Comparison of ENCODE assay signal across 18 cellular contexts in genomic region chr17:4516740-4517139, GRCh38. TPM values are rescaled to one million over a fixed set of nuclear protein-coding genes. Genes with fewer than 3 reads are reported as not detected.
"Had no signal": no experiment of that assay in that cellular context is flagged by ENCODE, and none has a peak within 500 bp of the region (broad histone marks: within the 10 kb centered on the region; RNA-seq: fewer than 3 reads in every experiment).

No MANE protein-coding gene starts in this region.

- DNase-seq: activated CD4-positive, alpha-beta T cell treated with anti-CD3 and anti-CD28 coated beads, Interleukin-2, amount 50 U/mL, for 4 hours; activated CD4-positive, CD25-positive, alpha-beta regulatory T cell treated with anti-CD3 and anti-CD28 coated beads, Interleukin-2, amount 50 U/mL, for 72 hours; activated naive CD4-positive, alpha-beta T cell treated with anti-CD3 and anti-CD28 coated beads for 36 hours; activated naive CD8-positive, alpha-beta T cell treated with anti-CD3 and anti-CD28 coated beads, Interleukin-2, amount 50 U/mL, for 24 hours; cortex of kidney; effector CD8-positive, alpha-beta T cell; hypothalamus; ovary; testis had no signal

- H3K27ac ChIP-seq: ovary, testis had no signal

- H3K27me3 Mint-ChIP-seq: activated naive CD8-positive, alpha-beta T cell treated with anti-CD3 and anti-CD28 coated beads, Interleukin-2, amount 50 U/mL, for 24 hours; activated T-helper 17 cell treated with anti-CD3 and anti-CD28 coated beads, Interleukin-2, amount 50 U/mL, for 72 hours; central memory CD8-positive, alpha-beta T cell; stimulated activated naive CD8-positive, alpha-beta T cell treated with anti-CD3 and anti-CD28 coated beads, Interleukin-15, Interleukin-2, amounts not matched to agents 100 ng/mL and 50 ng/mL, for 24 hours had no signal

- H3K9me3 ChIP-seq: ovary, testis had no signal

- H3K4me3 ChIP-seq: ovary, testis had no signal

- H3K27ac Mint-ChIP-seq: activated naive CD4-positive, alpha-beta T cell treated with anti-CD3 and anti-CD28 coated beads for 36 hours; activated naive CD8-positive, alpha-beta T cell treated with anti-CD3 and anti-CD28 coated beads, Interleukin-2, amount 50 U/mL, for 24 hours; activated T-helper 17 cell treated with anti-CD3 and anti-CD28 coated beads, Interleukin-2, amount 50 U/mL, for 72 hours; stimulated activated naive CD8-positive, alpha-beta T cell treated with anti-CD3 and anti-CD28 coated beads, Interleukin-15, Interleukin-2, amounts not matched to agents 100 ng/mL and 50 ng/mL, for 24 hours had no signal

- H3K36me3 ChIP-seq: ovary had no signal

- H3K9me3 Mint-ChIP-seq: activated naive CD4-positive, alpha-beta T cell treated with anti-CD3 and anti-CD28 coated beads for 36 hours; activated naive CD8-positive, alpha-beta T cell treated with anti-CD3 and anti-CD28 coated beads, Interleukin-2, amount 50 U/mL, for 24 hours; activated T-helper 17 cell treated with anti-CD3 and anti-CD28 coated beads, Interleukin-2, amount 50 U/mL, for 72 hours; central memory CD8-positive, alpha-beta T cell; neural crest cell; stimulated activated naive CD8-positive, alpha-beta T cell treated with anti-CD3 and anti-CD28 coated beads, Interleukin-15, Interleukin-2, amounts not matched to agents 100 ng/mL and 50 ng/mL, for 24 hours had no signal

- H3K4me3 Mint-ChIP-seq: activated naive CD4-positive, alpha-beta T cell treated with anti-CD3 and anti-CD28 coated beads for 36 hours; activated naive CD8-positive, alpha-beta T cell treated with anti-CD3 and anti-CD28 coated beads, Interleukin-2, amount 50 U/mL, for 24 hours; activated T-helper 17 cell treated with anti-CD3 and anti-CD28 coated beads, Interleukin-2, amount 50 U/mL, for 72 hours; central memory CD8-positive, alpha-beta T cell; neural crest cell; stimulated activated naive CD8-positive, alpha-beta T cell treated with anti-CD3 and anti-CD28 coated beads, Interleukin-15, Interleukin-2, amounts not matched to agents 100 ng/mL and 50 ng/mL, for 24 hours had no signal

- H3K4me1 Mint-ChIP-seq: activated naive CD8-positive, alpha-beta T cell treated with anti-CD3 and anti-CD28 coated beads, Interleukin-2, amount 50 U/mL, for 24 hours; activated T-helper 17 cell treated with anti-CD3 and anti-CD28 coated beads, Interleukin-2, amount 50 U/mL, for 72 hours; central memory CD8-positive, alpha-beta T cell had no signal

- H3K27me3 ChIP-seq: ovary, testis had no signal

- ATAC-seq: activated naive CD8-positive, alpha-beta T cell treated with anti-CD3 and anti-CD28 coated beads, Interleukin-2, amount 50 U/mL, for 24 hours; activated T-helper 17 cell treated with anti-CD3 and anti-CD28 coated beads, Interleukin-2, amount 50 U/mL, for 72 hours; sciatic nerve had no signal

RNA-seq across cellular contexts. Expression of gene GGT6, which starts 43.6 kb away (rescaled TPM):
- total RNA-seq: activated naive CD4-positive, alpha-beta T cell treated with anti-CD3 and anti-CD28 coated beads for 36 hours; activated T-helper 17 cell treated with anti-CD3 and anti-CD28 coated beads, Interleukin-2, amount 50 U/mL, for 72 hours; astrocyte; glomerular endothelial cell; myocyte; neural crest cell; sciatic nerve; T-helper 1 cell treated with Interleukin-12 subunit alpha and Interleukin-12 subunit beta and Interleukin-4 antibody, amounts not matched to agents 30 ng/mL and 1 ng/mL, for 36 hours had no signal
